1 cellular context compared by ENCODE assay signal in the genomic region with DNA sequence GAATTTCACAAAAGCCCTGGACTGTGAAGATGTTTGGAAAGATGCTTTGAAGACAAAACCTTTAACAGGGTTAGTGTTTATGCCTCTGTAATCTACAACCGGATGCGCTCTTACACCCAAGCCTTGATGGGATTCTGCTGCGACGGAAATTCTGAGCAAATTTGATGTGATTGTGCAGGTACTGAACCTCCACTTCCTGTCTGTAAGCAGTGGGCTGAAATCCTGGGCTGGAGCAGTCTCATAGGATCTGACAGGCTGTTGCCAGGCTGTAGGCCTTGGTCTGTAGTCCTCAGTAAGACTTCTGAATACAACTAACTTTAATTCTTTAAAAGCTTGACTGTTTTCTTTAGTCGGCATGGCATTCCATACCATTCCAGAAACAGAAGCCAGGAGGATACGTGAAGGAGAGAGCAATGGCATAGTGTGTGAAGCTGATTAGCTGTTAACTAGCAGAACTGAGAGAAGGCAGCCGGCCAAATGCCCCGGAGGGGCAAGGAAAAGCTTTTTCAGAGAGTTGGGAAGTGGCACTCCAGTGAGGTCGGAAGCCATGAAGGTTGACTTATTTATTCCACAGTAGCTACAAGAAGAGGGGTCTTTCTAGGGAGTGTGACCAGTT.
TF ChIP-seq lines count a peak whose summit lies in the region.

No MANE protein-coding gene starts in this region.

TF ChIP-seq in GM12878, 131 proteins besides CTCF, POLR2A, EP300 and RAD21:
- TF ChIP-seq, protein P1, sequence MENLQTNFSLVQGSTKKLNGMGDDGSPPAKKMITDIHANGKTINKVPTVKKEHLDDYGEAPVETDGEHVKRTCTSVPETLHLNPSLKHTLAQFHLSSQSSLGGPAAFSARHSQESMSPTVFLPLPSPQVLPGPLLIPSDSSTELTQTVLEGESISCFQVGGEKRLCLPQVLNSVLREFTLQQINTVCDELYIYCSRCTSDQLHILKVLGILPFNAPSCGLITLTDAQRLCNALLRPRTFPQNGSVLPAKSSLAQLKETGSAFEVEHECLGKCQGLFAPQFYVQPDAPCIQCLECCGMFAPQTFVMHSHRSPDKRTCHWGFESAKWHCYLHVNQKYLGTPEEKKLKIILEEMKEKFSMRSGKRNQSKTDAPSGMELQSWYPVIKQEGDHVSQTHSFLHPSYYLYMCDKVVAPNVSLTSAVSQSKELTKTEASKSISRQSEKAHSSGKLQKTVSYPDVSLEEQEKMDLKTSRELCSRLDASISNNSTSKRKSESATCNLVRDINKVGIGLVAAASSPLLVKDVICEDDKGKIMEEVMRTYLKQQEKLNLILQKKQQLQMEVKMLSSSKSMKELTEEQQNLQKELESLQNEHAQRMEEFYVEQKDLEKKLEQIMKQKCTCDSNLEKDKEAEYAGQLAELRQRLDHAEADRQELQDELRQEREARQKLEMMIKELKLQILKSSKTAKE (IDR thresholded peaks at IDR 0.05; ENCODE audit: low read depth, poor library complexity, severe bottlenecking), result no peak
- TF ChIP-seq, protein P2, sequence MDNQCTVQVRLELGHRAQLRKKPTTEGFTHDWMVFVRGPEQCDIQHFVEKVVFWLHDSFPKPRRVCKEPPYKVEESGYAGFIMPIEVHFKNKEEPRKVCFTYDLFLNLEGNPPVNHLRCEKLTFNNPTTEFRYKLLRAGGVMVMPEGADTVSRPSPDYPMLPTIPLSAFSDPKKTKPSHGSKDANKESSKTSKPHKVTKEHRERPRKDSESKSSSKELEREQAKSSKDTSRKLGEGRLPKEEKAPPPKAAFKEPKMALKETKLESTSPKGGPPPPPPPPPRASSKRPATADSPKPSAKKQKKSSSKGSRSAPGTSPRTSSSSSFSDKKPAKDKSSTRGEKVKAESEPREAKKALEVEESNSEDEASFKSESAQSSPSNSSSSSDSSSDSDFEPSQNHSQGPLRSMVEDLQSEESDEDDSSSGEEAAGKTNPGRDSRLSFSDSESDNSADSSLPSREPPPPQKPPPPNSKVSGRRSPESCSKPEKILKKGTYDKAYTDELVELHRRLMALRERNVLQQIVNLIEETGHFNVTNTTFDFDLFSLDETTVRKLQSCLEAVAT (IDR thresholded peaks at IDR 0.05), result peak; percentile 27; the same call in 1 of the 2 replicates
- peak; percentile 59; the same call in 1 of the 2 replicates for TF ChIP-seq SPI1 (IDR thresholded peaks at IDR 0.05; ENCODE audit: borderline replicate concordance, insufficient read depth, low read depth, low read length)
